ENCODE assay signal across 30 cellular contexts in the genomic region with DNA sequence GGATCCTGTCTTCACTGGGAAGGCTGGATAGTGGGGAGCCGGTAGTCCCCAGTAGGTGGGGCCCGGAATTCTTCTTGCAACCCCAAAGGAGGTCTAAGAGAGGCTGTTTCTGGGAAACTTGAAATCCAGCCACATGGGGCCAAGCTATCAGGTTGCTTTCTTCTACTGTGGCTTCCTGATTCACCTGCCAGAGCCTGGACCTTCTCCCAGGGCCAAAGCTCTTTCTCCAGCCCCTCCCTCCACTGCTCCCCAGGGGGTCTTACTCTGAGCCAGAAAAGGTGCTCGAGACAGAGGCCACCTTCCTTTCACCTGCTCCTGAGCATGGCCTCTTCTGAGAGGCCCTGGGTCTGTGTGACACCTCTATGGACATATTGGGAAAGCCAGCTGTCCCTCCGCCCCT.
"Had no signal": no experiment of that assay in that cellular context is flagged by ENCODE, and none has a peak within 500 bp of the region (broad histone marks: within the 10 kb centered on the region; RNA-seq: fewer than 3 reads in every experiment).

No MANE protein-coding gene starts in this region.

- H3K36me3 ChIP-seq: brain microvascular endothelial cell, MG63, SJCRH30 had no signal

- H3K4me3 Mint-ChIP-seq: activated CD4-positive, alpha-beta T cell treated with anti-CD3 and anti-CD28 coated beads for 36 hours; activated CD4-positive, alpha-beta T cell treated with anti-CD3 and anti-CD28 coated beads, Interleukin-2, amount 10 ng/mL, durations not matched to agents 7 days and 5 days; activated CD8-positive, alpha-beta T cell treated with anti-CD3 and anti-CD28 coated beads, Interleukin-2, amount 10 ng/mL, durations not matched to agents 7 days and 5 days; activated naive CD4-positive, alpha-beta T cell treated with anti-CD3 and anti-CD28 coated beads, Interleukin-2, amount 50 U/mL, for 24 hours; activated T-cell treated with anti-CD3 and anti-CD28 coated beads, Interleukin-2, amount 50 U/mL, for 24 hours; central memory CD8-positive, alpha-beta T cell; T-helper 2 cell treated with Interferon-gamma antibody and Interleukin-4, amounts not matched to agents 5 μg/mL and 100 μg/mL, for 36 hours; WTC11 had no signal

- DNase-seq: activated CD4-positive, alpha-beta T cell treated with anti-CD3 and anti-CD28 coated beads for 36 hours; activated CD4-positive, alpha-beta T cell treated with anti-CD3 and anti-CD28 coated beads, Interleukin-2, amount 10 ng/mL, durations not matched to agents 7 days and 5 days; activated CD4-positive, alpha-beta T cell treated with anti-CD3 and anti-CD28 coated beads, Interleukin-2, amount 50 U/mL, for 48 hours; activated CD8-positive, alpha-beta T cell treated with anti-CD3 and anti-CD28 coated beads, Interleukin-2, amount 10 ng/mL, durations not matched to agents 7 days and 5 days; activated gamma-delta T cell; activated naive CD4-positive, alpha-beta T cell treated with Interleukin-2 at 50 U/mL for 16 hours; activated T-cell treated with anti-CD3 and anti-CD28 coated beads, Interleukin-2, amount 50 U/mL, for 24 hours; anterior cingulate cortex; brain microvascular endothelial cell; Kasumi-1; KG1; MG63; NCI-H1048; NCI-H1436 treated with DMSO at 0.1 percent for 48 hours; NCI-H187 treated with DMSO at 0.1 percent for 48 hours; NCI-H2227 treated with DMSO at 0.1 percent for 48 hours; NCI-H446; NCI-H510A treated with DMSO at 0.1 percent for 48 hours; NCI-H526 treated with DMSO at 0.1 percent for 48 hours; NCI-H774; SHP77; SJCRH30 had no signal

- ATAC-seq: activated CD4-positive, alpha-beta T cell treated with anti-CD3 and anti-CD28 coated beads for 36 hours; activated CD4-positive, CD25-positive, alpha-beta regulatory T cell treated with anti-CD3 and anti-CD28 coated beads, Interleukin-2, amount 50 U/mL, for 24 hours; activated CD8-positive, alpha-beta T cell treated with anti-CD3 and anti-CD28 coated beads, Interleukin-2, amount 10 ng/mL, durations not matched to agents 7 days and 5 days; Panc1; WTC11 had no signal

- H3K4me1 ChIP-seq: SJCRH30 had no signal

- H3K27ac ChIP-seq: brain microvascular endothelial cell, SJCRH30, SK-N-MC had no signal

- H3K4me3 ChIP-seq: MG63, SJCRH30, SK-N-MC had no signal

- H3K4me1 Mint-ChIP-seq: activated CD4-positive, alpha-beta T cell treated with anti-CD3 and anti-CD28 coated beads for 36 hours; activated naive CD4-positive, alpha-beta T cell treated with anti-CD3 and anti-CD28 coated beads, Interleukin-2, amount 50 U/mL, for 24 hours; central memory CD8-positive, alpha-beta T cell had no signal

- H3K9me3 Mint-ChIP-seq: activated CD4-positive, alpha-beta T cell treated with anti-CD3 and anti-CD28 coated beads, Interleukin-2, amount 10 ng/mL, durations not matched to agents 7 days and 5 days; activated naive CD4-positive, alpha-beta T cell treated with anti-CD3 and anti-CD28 coated beads, Interleukin-2, amount 50 U/mL, for 24 hours; activated T-cell treated with anti-CD3 and anti-CD28 coated beads, Interleukin-2, amount 50 U/mL, for 24 hours; activated T-helper 2 cell treated with anti-CD3 and anti-CD28 coated beads, Interferon-gamma antibody, Interleukin-2, Interleukin-4, amounts not matched to agents 10 μg/mL and 5 μg/mL and 100 μg/mL, durations not matched to agents 14 hours and 24 hours and 36 hours; central memory CD8-positive, alpha-beta T cell; T-helper 2 cell treated with Interferon-gamma antibody and Interleukin-4, amounts not matched to agents 5 μg/mL and 100 μg/mL, for 36 hours had no signal

- H3K9me3 ChIP-seq: MG63, SJCRH30 had no signal

- H3K36me3 Mint-ChIP-seq: activated naive CD4-positive, alpha-beta T cell treated with anti-CD3 and anti-CD28 coated beads, Interleukin-2, amount 50 U/mL, for 24 hours; WTC11 had no signal

- H3K27ac Mint-ChIP-seq: activated CD4-positive, alpha-beta T cell treated with anti-CD3 and anti-CD28 coated beads for 36 hours; activated CD4-positive, alpha-beta T cell treated with anti-CD3 and anti-CD28 coated beads, Interleukin-2, amount 10 ng/mL, durations not matched to agents 7 days and 5 days; activated CD8-positive, alpha-beta T cell treated with anti-CD3 and anti-CD28 coated beads, Interleukin-2, amount 10 ng/mL, durations not matched to agents 7 days and 5 days; activated naive CD4-positive, alpha-beta T cell treated with anti-CD3 and anti-CD28 coated beads, Interleukin-2, amount 50 U/mL, for 24 hours; activated T-cell treated with anti-CD3 and anti-CD28 coated beads, Interleukin-2, amount 50 U/mL, for 24 hours; activated T-helper 2 cell treated with anti-CD3 and anti-CD28 coated beads, Interferon-gamma antibody, Interleukin-2, Interleukin-4, amounts not matched to agents 10 μg/mL and 5 μg/mL and 100 μg/mL, durations not matched to agents 14 hours and 24 hours and 36 hours; T-helper 2 cell treated with Interferon-gamma antibody and Interleukin-4, amounts not matched to agents 5 μg/mL and 100 μg/mL, for 36 hours; WTC11 had no signal

- H3K27me3 ChIP-seq: MG63, SJCRH30 had no signal
